ENCODE assay signal across 1 cellular context in the genomic region with DNA sequence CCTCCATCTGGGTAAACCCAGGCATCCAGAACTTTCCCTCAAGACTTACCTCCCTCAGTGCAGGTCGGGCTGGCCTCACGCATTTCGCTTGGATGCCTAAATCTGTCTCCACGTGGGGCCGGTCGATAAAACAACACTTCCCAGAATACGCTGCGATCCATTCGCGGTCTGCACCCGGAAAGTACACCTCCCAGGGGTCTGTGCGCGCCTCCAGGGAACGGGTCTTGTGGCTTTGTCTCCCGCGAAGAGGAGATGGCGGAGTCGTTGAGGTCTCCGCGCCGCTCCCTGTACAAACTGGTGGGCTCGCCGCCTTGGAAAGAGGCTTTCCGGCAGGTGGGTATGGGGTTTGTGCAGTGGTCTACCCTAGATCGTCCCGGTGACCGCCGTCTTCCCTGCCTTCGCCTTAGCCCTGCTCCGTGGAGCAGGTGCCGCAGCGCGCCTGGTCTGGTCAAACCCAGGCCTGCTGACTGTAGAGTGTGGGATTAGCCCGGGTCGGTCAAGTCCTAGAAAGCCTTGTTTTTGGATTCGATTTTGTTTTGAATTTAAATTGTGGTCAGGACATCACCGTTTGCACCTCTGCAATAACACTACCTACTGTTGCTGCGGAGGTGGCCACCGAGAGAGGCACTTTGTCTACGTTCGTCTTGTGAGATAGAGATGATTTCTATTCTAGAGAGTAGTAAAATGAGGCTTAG.
TF ChIP-seq lines count a peak whose summit lies in the region.

TSS of gene RPAIN (plus strand) at position 224 of the 695 bp plus-strand sequence. CDS start at position 253, 29 bp downstream.

TF ChIP-seq in K562, 482 proteins besides CTCF, POLR2A, EP300 and RAD21 (continued from another document):
- TF ChIP-seq, protein P1, sequence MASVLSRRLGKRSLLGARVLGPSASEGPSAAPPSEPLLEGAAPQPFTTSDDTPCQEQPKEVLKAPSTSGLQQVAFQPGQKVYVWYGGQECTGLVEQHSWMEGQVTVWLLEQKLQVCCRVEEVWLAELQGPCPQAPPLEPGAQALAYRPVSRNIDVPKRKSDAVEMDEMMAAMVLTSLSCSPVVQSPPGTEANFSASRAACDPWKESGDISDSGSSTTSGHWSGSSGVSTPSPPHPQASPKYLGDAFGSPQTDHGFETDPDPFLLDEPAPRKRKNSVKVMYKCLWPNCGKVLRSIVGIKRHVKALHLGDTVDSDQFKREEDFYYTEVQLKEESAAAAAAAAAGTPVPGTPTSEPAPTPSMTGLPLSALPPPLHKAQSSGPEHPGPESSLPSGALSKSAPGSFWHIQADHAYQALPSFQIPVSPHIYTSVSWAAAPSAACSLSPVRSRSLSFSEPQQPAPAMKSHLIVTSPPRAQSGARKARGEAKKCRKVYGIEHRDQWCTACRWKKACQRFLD (CRISPR knock-in tag; IDR thresholded peaks at IDR 0.05) = no peak
- TF ChIP-seq NR2F6 (CRISPR knock-in tag; IDR thresholded peaks at IDR 0.05) (no peak), MCM3 (IDR thresholded peaks at IDR 0.05) (no peak), STAT5A (IDR thresholded peaks at IDR 0.05; ENCODE audit: borderline replicate concordance, low read length) (no peak), THRAP3 (IDR thresholded peaks at IDR 0.05; ENCODE audit: borderline replicate concordance) (no peak), NR4A1 (CRISPR knock-in tag; IDR thresholded peaks at IDR 0.05) (no peak), NR4A1 (tag; IDR thresholded peaks at IDR 0.05) (no peak), ZNF282 (CRISPR knock-in tag; IDR thresholded peaks at IDR 0.05) (no peak), ZNF584 (CRISPR knock-in tag; IDR thresholded peaks at IDR 0.05; ENCODE audit: low read depth) (no peak)
TF ChIP-seq in K562: peak in this region for 74.
